In genomic region chr13:27449936-27450828, GRCh38 we compare ENCODE assay signal across 1 cellular context.
A peak's percentile ranks its signal among the peaks of the same experiment; 100 is the strongest.
TF ChIP-seq lines count a peak whose summit lies in the region.

TSS of gene MTIF3 (minus strand) at chr13:27450564. CDS start at chr13:27440448, 10,116 bp downstream.

TF ChIP-seq in SK-N-SH, 30 proteins besides CTCF, POLR2A, EP300 and RAD21 (continued from another document):
- TF ChIP-seq RFX5 (IDR thresholded peaks at IDR 0.05; ENCODE audit: low read length) (no peak), NRF1 (IDR thresholded peaks at IDR 0.05; ENCODE audit: low read depth, low read length) (peak; percentile 68), GABPA (IDR thresholded peaks at IDR 0.05; ENCODE audit: low read depth) (peak; percentile 64), NFIC (IDR thresholded peaks at IDR 0.05; ENCODE audit: borderline replicate concordance) (0 out of 2 replicates have a peak, but pooled peaks have one; percentile 2), TAF1 (IDR thresholded peaks at IDR 0.05; ENCODE audit: borderline replicate concordance, low read depth, low read length) (peak; percentile 40), SIN3A (IDR thresholded peaks at IDR 0.05; ENCODE audit: borderline replicate concordance, low read depth, low read length) (no peak), MEF2A (IDR thresholded peaks at IDR 0.05; ENCODE audit: borderline replicate concordance, low read depth) (no peak), JUND (IDR thresholded peaks at IDR 0.05) (no peak), EZH2phosphoT487 (IDR thresholded peaks at IDR 0.05; ENCODE audit: borderline replicate concordance, low read depth) (no peak), ELF1 (IDR thresholded peaks at IDR 0.05) (peak; percentile 72), TCF12 (IDR thresholded peaks at IDR 0.05) (no peak), ZBTB33 (IDR thresholded peaks at IDR 0.05; ENCODE audit: borderline replicate concordance, low read depth) (no peak), SMC3 (IDR thresholded peaks at IDR 0.05; ENCODE audit: low read depth, low read length) (no peak)
- TF ChIP-seq, protein P1, sequence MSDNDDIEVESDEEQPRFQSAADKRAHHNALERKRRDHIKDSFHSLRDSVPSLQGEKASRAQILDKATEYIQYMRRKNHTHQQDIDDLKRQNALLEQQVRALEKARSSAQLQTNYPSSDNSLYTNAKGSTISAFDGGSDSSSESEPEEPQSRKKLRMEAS (IDR thresholded peaks at IDR 0.05; ENCODE audit: low read depth), result no peak; the same call in 1 of the 2 replicates
TF ChIP-seq in SK-N-SH: peak in this region for 10.
